ENCODE assay signal across 8 cellular contexts in genomic region chr12:124993568-124994434, GRCh38.
DNase-seq lines count a peak whose midpoint lies in the region; ATAC-seq and TF ChIP-seq lines count a peak whose summit lies in the region.

A gene with protein sequence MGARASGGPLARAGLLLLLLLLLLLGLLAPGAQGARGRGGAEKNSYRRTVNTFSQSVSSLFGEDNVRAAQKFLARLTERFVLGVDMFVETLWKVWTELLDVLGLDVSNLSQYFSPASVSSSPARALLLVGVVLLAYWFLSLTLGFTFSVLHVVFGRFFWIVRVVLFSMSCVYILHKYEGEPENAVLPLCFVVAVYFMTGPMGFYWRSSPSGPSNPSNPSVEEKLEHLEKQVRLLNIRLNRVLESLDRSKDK (plus strand): TSS chr12:124993645. CDS start chr12:124993791, 146 bp downstream.

- no peaks in the 10 kb centered on the region for H3K36me3 ChIP-seq in muscle layer of duodenum (ENCODE audit: control insufficient read depth in 1 of 2, insufficient read depth in 2 of 2, low read length in 2 of 2)

- H3K4me1 ChIP-seq in muscle layer of duodenum (ENCODE audit: control insufficient read depth in 1 of 2, insufficient read depth in 2 of 2, low read length in 2 of 2): peaks cover 4 to 17% of the 10 kb centered on the region in 2 donors

- DNase-seq in AML-193 (lab: John Stamatoyannopoulos, UW): peak; percentile 19 to 49
- DNase-seq in NCI-H774 (lab: John Stamatoyannopoulos, UW): peak; percentile 79
- peak; percentile 77 for DNase-seq in activated CD8-positive, alpha-beta memory T cell treated with anti-CD3 and anti-CD28 coated beads, Interleukin-2, amount 50 U/mL, for 4 hours
- peak; percentile 72 to 74 for DNase-seq in erythroblast (lab: John Stamatoyannopoulos, UW)
- DNase-seq in stimulated activated CD8-positive, alpha-beta memory T cell treated with anti-CD3 and anti-CD28 coated beads, Interleukin-7, amount 100 ng/mL, for 48 hours (ENCODE audit: extremely low read depth in 1 of 2, low read depth in 1 of 2): peak; percentile 52 to 65

- H3K4me3 ChIP-seq in muscle layer of duodenum (ENCODE audit: low read depth in 1 of 2, low read length in 2 of 2): peak within 1 kb of the TSS; percentile 77 to 78

- H3K27me3 ChIP-seq in muscle layer of duodenum (ENCODE audit: low read depth, low read length): no peaks in the 10 kb centered on the region

- no peaks in the 10 kb centered on the region for H3K9me3 ChIP-seq in muscle layer of duodenum (ENCODE audit: control insufficient read depth in 1 of 2, low read length in 2 of 2)

- peak within 1 kb of the TSS; percentile 40 for H3K27ac ChIP-seq in muscle layer of duodenum (ENCODE audit: low read length)

- TF ChIP-seq POLR2A in erythroblast (IDR thresholded peaks at IDR 0.05; ENCODE audit: low read length): no peak

- peak; percentile 51 for ATAC-seq in GM18907 (IDR thresholded peaks at IDR 0.05; ENCODE audit: unreplicated experiment)
- ATAC-seq in HG03139 (IDR thresholded peaks at IDR 0.05; ENCODE audit: unreplicated experiment): peak; percentile 43

Comparison
In these comparisons a context has a peak if more than half of its experiments do, and no peak if none do; other contexts are left out.
1. Peak in every context shown above with its lines: DNase-seq, ATAC-seq, H3K4me3 ChIP-seq and H3K27ac ChIP-seq.